ENCODE assay signal across 1 cellular context in the genomic region with DNA sequence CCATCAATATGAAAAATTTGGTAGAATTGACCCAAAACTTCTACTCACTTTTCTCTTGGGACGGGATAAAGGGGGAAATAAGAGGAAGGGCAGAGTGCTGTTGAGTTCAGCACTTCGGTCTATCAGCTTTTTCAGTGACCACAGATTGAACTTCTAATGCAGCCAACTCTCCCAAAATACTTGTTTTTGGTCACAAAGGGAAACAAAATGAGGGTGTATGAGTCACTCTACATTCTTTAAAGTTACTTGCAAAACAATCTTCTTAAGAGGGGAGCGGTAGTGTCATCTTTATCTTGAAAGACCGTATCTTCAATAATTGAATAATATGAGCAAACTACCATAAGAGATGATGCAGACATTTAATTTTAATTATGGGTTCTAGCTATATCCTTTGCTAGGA.
TF ChIP-seq lines count a peak whose summit lies in the region.

No MANE protein-coding gene starts in this region.

TF ChIP-seq in GM23338, 12 proteins besides CTCF, POLR2A, EP300 and RAD21 (continued from another document):
- TF ChIP-seq, protein P1, sequence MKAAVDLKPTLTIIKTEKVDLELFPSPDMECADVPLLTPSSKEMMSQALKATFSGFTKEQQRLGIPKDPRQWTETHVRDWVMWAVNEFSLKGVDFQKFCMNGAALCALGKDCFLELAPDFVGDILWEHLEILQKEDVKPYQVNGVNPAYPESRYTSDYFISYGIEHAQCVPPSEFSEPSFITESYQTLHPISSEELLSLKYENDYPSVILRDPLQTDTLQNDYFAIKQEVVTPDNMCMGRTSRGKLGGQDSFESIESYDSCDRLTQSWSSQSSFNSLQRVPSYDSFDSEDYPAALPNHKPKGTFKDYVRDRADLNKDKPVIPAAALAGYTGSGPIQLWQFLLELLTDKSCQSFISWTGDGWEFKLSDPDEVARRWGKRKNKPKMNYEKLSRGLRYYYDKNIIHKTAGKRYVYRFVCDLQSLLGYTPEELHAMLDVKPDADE (IDR thresholded peaks at IDR 0.05) = no peak
- TF ChIP-seq POLR2AphosphoS5 (IDR thresholded peaks at IDR 0.05; ENCODE audit: low read depth) = no peak
- TF ChIP-seq NANOG (IDR thresholded peaks at IDR 0.05; ENCODE audit: borderline replicate concordance) = no peak
- TF ChIP-seq ZNF331 (CRISPR knock-in tag; IDR thresholded peaks at IDR 0.05; ENCODE audit: low read depth) = no peak
- no peak for TF ChIP-seq STAT1 (IDR thresholded peaks at IDR 0.05; ENCODE audit: unreplicated experiment)
- TF ChIP-seq EZH2phosphoT487 (IDR thresholded peaks at IDR 0.05; ENCODE audit: unreplicated experiment) = no peak
- no peak for TF ChIP-seq EZH2 (IDR thresholded peaks at IDR 0.05; ENCODE audit: low read depth, unreplicated experiment)
- TF ChIP-seq, protein P2, sequence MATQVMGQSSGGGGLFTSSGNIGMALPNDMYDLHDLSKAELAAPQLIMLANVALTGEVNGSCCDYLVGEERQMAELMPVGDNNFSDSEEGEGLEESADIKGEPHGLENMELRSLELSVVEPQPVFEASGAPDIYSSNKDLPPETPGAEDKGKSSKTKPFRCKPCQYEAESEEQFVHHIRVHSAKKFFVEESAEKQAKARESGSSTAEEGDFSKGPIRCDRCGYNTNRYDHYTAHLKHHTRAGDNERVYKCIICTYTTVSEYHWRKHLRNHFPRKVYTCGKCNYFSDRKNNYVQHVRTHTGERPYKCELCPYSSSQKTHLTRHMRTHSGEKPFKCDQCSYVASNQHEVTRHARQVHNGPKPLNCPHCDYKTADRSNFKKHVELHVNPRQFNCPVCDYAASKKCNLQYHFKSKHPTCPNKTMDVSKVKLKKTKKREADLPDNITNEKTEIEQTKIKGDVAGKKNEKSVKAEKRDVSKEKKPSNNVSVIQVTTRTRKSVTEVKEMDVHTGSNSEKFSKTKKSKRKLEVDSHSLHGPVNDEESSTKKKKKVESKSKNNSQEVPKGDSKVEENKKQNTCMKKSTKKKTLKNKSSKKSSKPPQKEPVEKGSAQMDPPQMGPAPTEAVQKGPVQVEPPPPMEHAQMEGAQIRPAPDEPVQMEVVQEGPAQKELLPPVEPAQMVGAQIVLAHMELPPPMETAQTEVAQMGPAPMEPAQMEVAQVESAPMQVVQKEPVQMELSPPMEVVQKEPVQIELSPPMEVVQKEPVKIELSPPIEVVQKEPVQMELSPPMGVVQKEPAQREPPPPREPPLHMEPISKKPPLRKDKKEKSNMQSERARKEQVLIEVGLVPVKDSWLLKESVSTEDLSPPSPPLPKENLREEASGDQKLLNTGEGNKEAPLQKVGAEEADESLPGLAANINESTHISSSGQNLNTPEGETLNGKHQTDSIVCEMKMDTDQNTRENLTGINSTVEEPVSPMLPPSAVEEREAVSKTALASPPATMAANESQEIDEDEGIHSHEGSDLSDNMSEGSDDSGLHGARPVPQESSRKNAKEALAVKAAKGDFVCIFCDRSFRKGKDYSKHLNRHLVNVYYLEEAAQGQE (IDR thresholded peaks at IDR 0.05; ENCODE audit: unreplicated experiment) = no peak
- no peak for TF ChIP-seq JUNB (IDR thresholded peaks at IDR 0.05; ENCODE audit: unreplicated experiment)
- TF ChIP-seq ZNF114 (CRISPR knock-in tag; IDR thresholded peaks at IDR 0.05) = no peak
- no peak for TF ChIP-seq ZNF462 (CRISPR knock-in tag; IDR thresholded peaks at IDR 0.05)
